In genomic region chr5:132639706-132640130, GRCh38 we compare ENCODE assay signal across 1 cellular context.
TF ChIP-seq lines count a peak whose summit lies in the region.

No MANE protein-coding gene starts in this region.

TF ChIP-seq in GM12878, 131 proteins besides CTCF, POLR2A, EP300 and RAD21 (continued from another document and continues in another):
- TF ChIP-seq REST (IDR thresholded peaks at IDR 0.05; ENCODE audit: low read depth, low read length) (no peak), TCF7 (IDR thresholded peaks at IDR 0.05; ENCODE audit: borderline replicate concordance) (no peak), NRF1 (conservative IDR thresholded peaks at IDR 0.05; ENCODE audit: low read depth, low read length) (no peak), CHD4 (IDR thresholded peaks at IDR 0.05) (no peak), E2F4 (IDR thresholded peaks at IDR 0.05; ENCODE audit: low read depth, low read length) (no peak), HDAC6 (IDR thresholded peaks at IDR 0.05; ENCODE audit: unreplicated experiment) (no peak), IRF3 (IDR thresholded peaks at IDR 0.05) (no peak), ASH2L (IDR thresholded peaks at IDR 0.05; ENCODE audit: borderline replicate concordance, low read depth) (no peak), CHD1 (IDR thresholded peaks at IDR 0.05; ENCODE audit: low read depth, low read length) (no peak), TCF12 (IDR thresholded peaks at IDR 0.05; ENCODE audit: low read depth, low read length) (no peak), JUND (IDR thresholded peaks at IDR 0.05; ENCODE audit: low read depth, low read length) (no peak), MYC (IDR thresholded peaks at IDR 0.05; ENCODE audit: insufficient read depth, insufficient read length, insufficient replicate concordance, low read length, severe bottlenecking) (no peak), CBX3 (IDR thresholded peaks at IDR 0.05; ENCODE audit: borderline replicate concordance, low read depth) (no peak), ZBTB4 (CRISPR knock-in tag; IDR thresholded peaks at IDR 0.05) (no peak), NFXL1 (IDR thresholded peaks at IDR 0.05; ENCODE audit: borderline replicate concordance) (no peak), POLR2AphosphoS5 (IDR thresholded peaks at IDR 0.05; ENCODE audit: low read length) (no peak), BHLHE40 (IDR thresholded peaks at IDR 0.05; ENCODE audit: borderline replicate concordance in 1 of 2, low read depth in 2 of 2, low read length in 1 of 2) (peak; percentile 37 to 38; a peak in 1 of 4 replicates), KDM1A (IDR thresholded peaks at IDR 0.05; ENCODE audit: borderline replicate concordance) (no peak), EZH2 (IDR thresholded peaks at IDR 0.05; ENCODE audit: borderline replicate concordance, control insufficient read depth, low read depth, low read length) (no peak), IRF4 (IDR thresholded peaks at IDR 0.05; ENCODE audit: low read depth, low read length) (no peak; the same call in 1 of the 2 replicates), RFX5 (IDR thresholded peaks at IDR 0.05; ENCODE audit: low read depth, low read length) (no peak), DPF2 (IDR thresholded peaks at IDR 0.05) (peak; percentile 37; the same call in 1 of the 2 replicates), MYB (IDR thresholded peaks at IDR 0.05; ENCODE audit: borderline replicate concordance, low read depth, low read length) (no peak), ZNF622 (IDR thresholded peaks at IDR 0.05) (no peak), MEF2B (IDR thresholded peaks at IDR 0.05; ENCODE audit: partially characterized antibody, poor library complexity, severe bottlenecking) (peak; percentile 77), FOXM1 (IDR thresholded peaks at IDR 0.05; ENCODE audit: low read depth, low read length) (peak; percentile 90), MLLT1 (IDR thresholded peaks at IDR 0.05) (no peak), RBBP5 (conservative IDR thresholded peaks at IDR 0.05) (no peak), BACH1 (IDR thresholded peaks at IDR 0.05; ENCODE audit: borderline replicate concordance) (no peak), RAD51 (IDR thresholded peaks at IDR 0.05) (no peak), SMAD5 (IDR thresholded peaks at IDR 0.05; ENCODE audit: low read depth) (no peak), ZZZ3 (IDR thresholded peaks at IDR 0.05; ENCODE audit: control insufficient read depth, insufficient read length, low read depth) (no peak), EGR1 (IDR thresholded peaks at IDR 0.05; ENCODE audit: borderline replicate concordance in 1 of 2, low read depth in 2 of 2, low read length in 2 of 2) (peak in 1 of 2 experiments; percentile 86; a peak in 2 of 3 replicates), FOS (IDR thresholded peaks at IDR 0.05; ENCODE audit: borderline replicate concordance, extremely low read depth, insufficient read length) (no peak), MXI1 (IDR thresholded peaks at IDR 0.05; ENCODE audit: low read depth, low read length) (no peak; the same call in 1 of the 2 replicates), POLR2AphosphoS2 (IDR thresholded peaks at IDR 0.05; ENCODE audit: low read depth, low read length) (no peak), SIN3A (IDR thresholded peaks at IDR 0.05; ENCODE audit: low read depth, low read length) (no peak)
- TF ChIP-seq, protein P1, sequence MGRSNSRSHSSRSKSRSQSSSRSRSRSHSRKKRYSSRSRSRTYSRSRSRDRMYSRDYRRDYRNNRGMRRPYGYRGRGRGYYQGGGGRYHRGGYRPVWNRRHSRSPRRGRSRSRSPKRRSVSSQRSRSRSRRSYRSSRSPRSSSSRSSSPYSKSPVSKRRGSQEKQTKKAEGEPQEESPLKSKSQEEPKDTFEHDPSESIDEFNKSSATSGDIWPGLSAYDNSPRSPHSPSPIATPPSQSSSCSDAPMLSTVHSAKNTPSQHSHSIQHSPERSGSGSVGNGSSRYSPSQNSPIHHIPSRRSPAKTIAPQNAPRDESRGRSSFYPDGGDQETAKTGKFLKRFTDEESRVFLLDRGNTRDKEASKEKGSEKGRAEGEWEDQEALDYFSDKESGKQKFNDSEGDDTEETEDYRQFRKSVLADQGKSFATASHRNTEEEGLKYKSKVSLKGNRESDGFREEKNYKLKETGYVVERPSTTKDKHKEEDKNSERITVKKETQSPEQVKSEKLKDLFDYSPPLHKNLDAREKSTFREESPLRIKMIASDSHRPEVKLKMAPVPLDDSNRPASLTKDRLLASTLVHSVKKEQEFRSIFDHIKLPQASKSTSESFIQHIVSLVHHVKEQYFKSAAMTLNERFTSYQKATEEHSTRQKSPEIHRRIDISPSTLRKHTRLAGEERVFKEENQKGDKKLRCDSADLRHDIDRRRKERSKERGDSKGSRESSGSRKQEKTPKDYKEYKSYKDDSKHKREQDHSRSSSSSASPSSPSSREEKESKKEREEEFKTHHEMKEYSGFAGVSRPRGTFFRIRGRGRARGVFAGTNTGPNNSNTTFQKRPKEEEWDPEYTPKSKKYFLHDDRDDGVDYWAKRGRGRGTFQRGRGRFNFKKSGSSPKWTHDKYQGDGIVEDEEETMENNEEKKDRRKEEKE (IDR thresholded peaks at IDR 0.05): no peak
- TF ChIP-seq, protein P2, sequence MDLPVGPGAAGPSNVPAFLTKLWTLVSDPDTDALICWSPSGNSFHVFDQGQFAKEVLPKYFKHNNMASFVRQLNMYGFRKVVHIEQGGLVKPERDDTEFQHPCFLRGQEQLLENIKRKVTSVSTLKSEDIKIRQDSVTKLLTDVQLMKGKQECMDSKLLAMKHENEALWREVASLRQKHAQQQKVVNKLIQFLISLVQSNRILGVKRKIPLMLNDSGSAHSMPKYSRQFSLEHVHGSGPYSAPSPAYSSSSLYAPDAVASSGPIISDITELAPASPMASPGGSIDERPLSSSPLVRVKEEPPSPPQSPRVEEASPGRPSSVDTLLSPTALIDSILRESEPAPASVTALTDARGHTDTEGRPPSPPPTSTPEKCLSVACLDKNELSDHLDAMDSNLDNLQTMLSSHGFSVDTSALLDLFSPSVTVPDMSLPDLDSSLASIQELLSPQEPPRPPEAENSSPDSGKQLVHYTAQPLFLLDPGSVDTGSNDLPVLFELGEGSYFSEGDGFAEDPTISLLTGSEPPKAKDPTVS (IDR thresholded peaks at IDR 0.05; ENCODE audit: low read depth, low read length): no peak
- TF ChIP-seq, protein P3, sequence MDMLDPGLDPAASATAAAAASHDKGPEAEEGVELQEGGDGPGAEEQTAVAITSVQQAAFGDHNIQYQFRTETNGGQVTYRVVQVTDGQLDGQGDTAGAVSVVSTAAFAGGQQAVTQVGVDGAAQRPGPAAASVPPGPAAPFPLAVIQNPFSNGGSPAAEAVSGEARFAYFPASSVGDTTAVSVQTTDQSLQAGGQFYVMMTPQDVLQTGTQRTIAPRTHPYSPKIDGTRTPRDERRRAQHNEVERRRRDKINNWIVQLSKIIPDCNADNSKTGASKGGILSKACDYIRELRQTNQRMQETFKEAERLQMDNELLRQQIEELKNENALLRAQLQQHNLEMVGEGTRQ (IDR thresholded peaks at IDR 0.05; ENCODE audit: borderline replicate concordance, low read depth, low read length): no peak
- TF ChIP-seq, protein P4, sequence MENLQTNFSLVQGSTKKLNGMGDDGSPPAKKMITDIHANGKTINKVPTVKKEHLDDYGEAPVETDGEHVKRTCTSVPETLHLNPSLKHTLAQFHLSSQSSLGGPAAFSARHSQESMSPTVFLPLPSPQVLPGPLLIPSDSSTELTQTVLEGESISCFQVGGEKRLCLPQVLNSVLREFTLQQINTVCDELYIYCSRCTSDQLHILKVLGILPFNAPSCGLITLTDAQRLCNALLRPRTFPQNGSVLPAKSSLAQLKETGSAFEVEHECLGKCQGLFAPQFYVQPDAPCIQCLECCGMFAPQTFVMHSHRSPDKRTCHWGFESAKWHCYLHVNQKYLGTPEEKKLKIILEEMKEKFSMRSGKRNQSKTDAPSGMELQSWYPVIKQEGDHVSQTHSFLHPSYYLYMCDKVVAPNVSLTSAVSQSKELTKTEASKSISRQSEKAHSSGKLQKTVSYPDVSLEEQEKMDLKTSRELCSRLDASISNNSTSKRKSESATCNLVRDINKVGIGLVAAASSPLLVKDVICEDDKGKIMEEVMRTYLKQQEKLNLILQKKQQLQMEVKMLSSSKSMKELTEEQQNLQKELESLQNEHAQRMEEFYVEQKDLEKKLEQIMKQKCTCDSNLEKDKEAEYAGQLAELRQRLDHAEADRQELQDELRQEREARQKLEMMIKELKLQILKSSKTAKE (IDR thresholded peaks at IDR 0.05; ENCODE audit: low read depth, poor library complexity, severe bottlenecking): peak; percentile 53
- TF ChIP-seq, protein P5, sequence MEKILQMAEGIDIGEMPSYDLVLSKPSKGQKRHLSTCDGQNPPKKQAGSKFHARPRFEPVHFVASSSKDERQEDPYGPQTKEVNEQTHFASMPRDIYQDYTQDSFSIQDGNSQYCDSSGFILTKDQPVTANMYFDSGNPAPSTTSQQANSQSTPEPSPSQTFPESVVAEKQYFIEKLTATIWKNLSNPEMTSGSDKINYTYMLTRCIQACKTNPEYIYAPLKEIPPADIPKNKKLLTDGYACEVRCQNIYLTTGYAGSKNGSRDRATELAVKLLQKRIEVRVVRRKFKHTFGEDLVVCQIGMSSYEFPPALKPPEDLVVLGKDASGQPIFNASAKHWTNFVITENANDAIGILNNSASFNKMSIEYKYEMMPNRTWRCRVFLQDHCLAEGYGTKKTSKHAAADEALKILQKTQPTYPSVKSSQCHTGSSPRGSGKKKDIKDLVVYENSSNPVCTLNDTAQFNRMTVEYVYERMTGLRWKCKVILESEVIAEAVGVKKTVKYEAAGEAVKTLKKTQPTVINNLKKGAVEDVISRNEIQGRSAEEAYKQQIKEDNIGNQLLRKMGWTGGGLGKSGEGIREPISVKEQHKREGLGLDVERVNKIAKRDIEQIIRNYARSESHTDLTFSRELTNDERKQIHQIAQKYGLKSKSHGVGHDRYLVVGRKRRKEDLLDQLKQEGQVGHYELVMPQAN (conservative IDR thresholded peaks at IDR 0.05): no peak
